ENCODE assay signal across 33 cellular contexts in genomic region chr3:130310109-130310508, GRCh38. TPM values are rescaled to one million over a fixed set of nuclear protein-coding genes. Genes with fewer than 3 reads are reported as not detected.
"Had no signal": no experiment of that assay in that cellular context is flagged by ENCODE, and none has a peak within 500 bp of the region (broad histone marks: within the 10 kb centered on the region; RNA-seq: fewer than 3 reads in every experiment).

No MANE protein-coding gene starts in this region.

- H3K36me3 Mint-ChIP-seq: natural killer cell; neural progenitor cell; stimulated activated memory B cell treated with anti-CD40 and anti-IgM and Interleukin-4, amounts not matched to agents 10 μg/mL and 1 μg/mL and 100 μg/mL, for 72 hours; type B pancreatic cell had no signal

- H3K9me3 ChIP-seq: ovary, psoas muscle, suprapubic skin, testis, tibial artery, transverse colon, upper lobe of right lung, uterus had no signal

- ATAC-seq: natural killer cell; psoas muscle; right cardiac atrium; sciatic nerve; stimulated activated memory B cell treated with anti-CD40 and anti-IgM and Interleukin-4, amounts not matched to agents 10 μg/mL and 1 μg/mL and 100 μg/mL, for 72 hours; stimulated activated naive CD8-positive, alpha-beta T cell treated with anti-CD3 and anti-CD28 coated beads, Interleukin-15, amount 100 ng/mL, for 72 hours; stimulated activated naive CD8-positive, alpha-beta T cell treated with anti-CD3 and anti-CD28 coated beads, Interleukin-15, Interleukin-2, amounts not matched to agents 100 U/mL and 50 U/mL, for 24 hours; upper lobe of right lung had no signal

- H3K9ac ChIP-seq: neural progenitor cell, parathyroid adenoma had no signal

- H3K9me3 Mint-ChIP-seq: nephron; neural progenitor cell; stimulated activated memory B cell treated with anti-CD40 and anti-IgM and Interleukin-4, amounts not matched to agents 10 μg/mL and 1 μg/mL and 100 μg/mL, for 72 hours; stimulated activated naive CD8-positive, alpha-beta T cell treated with anti-CD3 and anti-CD28 coated beads, Interleukin-15, amount 100 ng/mL, for 72 hours; type B pancreatic cell had no signal

- H3K27ac Mint-ChIP-seq: natural killer cell; nephron; neural progenitor cell; progenitor cell of endocrine pancreas; stimulated activated memory B cell treated with anti-CD40 and anti-IgM and Interleukin-4, amounts not matched to agents 10 μg/mL and 1 μg/mL and 100 μg/mL, for 72 hours; stimulated activated naive CD8-positive, alpha-beta T cell treated with anti-CD3 and anti-CD28 coated beads, Interleukin-15, amount 100 ng/mL, for 72 hours; type B pancreatic cell had no signal

- H3K27me3 Mint-ChIP-seq: progenitor cell of endocrine pancreas had no signal

- H3K4me1 ChIP-seq: neural progenitor cell, parathyroid adenoma, psoas muscle, spleen, suprapubic skin, testis, tibial artery, transverse colon, upper lobe of right lung, uterus had no signal

- H2AFZ ChIP-seq: neural progenitor cell, parathyroid adenoma had no signal

- H3K4me3 Mint-ChIP-seq: natural killer cell; nephron; neural progenitor cell; stimulated activated memory B cell treated with anti-CD40 and anti-IgM and Interleukin-4, amounts not matched to agents 10 μg/mL and 1 μg/mL and 100 μg/mL, for 72 hours; stimulated activated naive CD8-positive, alpha-beta T cell treated with anti-CD3 and anti-CD28 coated beads, Interleukin-15, amount 100 ng/mL, for 72 hours; type B pancreatic cell had no signal

- H3K4me1 Mint-ChIP-seq: natural killer cell; nephron; neural progenitor cell; stimulated activated memory B cell treated with anti-CD40 and anti-IgM and Interleukin-4, amounts not matched to agents 10 μg/mL and 1 μg/mL and 100 μg/mL, for 72 hours; stimulated activated naive CD8-positive, alpha-beta T cell treated with anti-CD3 and anti-CD28 coated beads, Interleukin-15, amount 100 ng/mL, for 72 hours had no signal

- H3K4me3 ChIP-seq: neural progenitor cell, ovary, psoas muscle, skin epidermis, smooth muscle cell, spleen, suprapubic skin, testis, tibial artery, transverse colon, upper lobe of right lung, uterus had no signal

- DNase-seq: natural killer cell; occipital lobe; ovary; posterior cingulate gyrus; psoas muscle; right cardiac atrium; spleen; stimulated activated CD4-positive, alpha-beta T cell treated with anti-CD3 and anti-CD28 coated beads, Interleukin-12 subunit alpha, Interleukin-12 subunit beta, amount 100 ng/mL, for 4 hours; stimulated activated CD4-positive, alpha-beta T cell treated with anti-CD3 and anti-CD28 coated beads, Interleukin-1b, Interleukin-23, amount 100 ng/mL, for 48 hours; stimulated activated CD4-positive, alpha-beta T cell treated with anti-CD3 and anti-CD28 coated beads, Interleukin-4, amount 100 ng/mL, for 1 hour; stimulated activated CD4-positive, alpha-beta T cell treated with anti-CD3 and anti-CD28 coated beads, Interleukin-4, amount 100 ng/mL, for 4 hours; stimulated activated CD8-positive, alpha-beta memory T cell treated with anti-CD3 and anti-CD28 coated beads, Interleukin-4, amount 100 ng/mL, for 48 hours; stimulated activated naive CD4-positive, alpha-beta T cell; stimulated activated naive CD8-positive, alpha-beta T cell treated with anti-CD3 and anti-CD28 coated beads, Interleukin-15, amount 100 ng/mL, for 72 hours; stimulated activated naive CD8-positive, alpha-beta T cell treated with anti-CD3 and anti-CD28 coated beads, Interleukin-15, Interleukin-2, amounts not matched to agents 100 U/mL and 50 U/mL, for 24 hours; substantia nigra; testis; tibial artery; transverse colon; upper lobe of right lung; uterus had no signal

- H3K27me3 ChIP-seq: neural progenitor cell, ovary, testis, tibial artery, transverse colon, upper lobe of right lung, uterus had no signal

- H3K79me2 ChIP-seq: parathyroid adenoma had no signal

- H3K4me2 ChIP-seq: neural progenitor cell, smooth muscle cell had no signal

- H3K36me3 ChIP-seq: neural progenitor cell, ovary, spleen, suprapubic skin, tibial artery, transverse colon, upper lobe of right lung, uterus had no signal

- H3K27ac ChIP-seq: neural progenitor cell, ovary, parathyroid adenoma, psoas muscle, skin epidermis, spleen, suprapubic skin, testis, tibial artery, transverse colon, upper lobe of right lung, uterus had no signal

RNA-seq across cellular contexts. Expression of gene COL6A5, which starts 35.4 kb away (rescaled TPM):
- total RNA-seq: natural killer cell, osteoblast, progenitor cell of endocrine pancreas, psoas muscle, right cardiac atrium, sciatic nerve, transverse colon had no signal
- polyA plus RNA-seq: neural cell, psoas muscle, right cardiac atrium, smooth muscle cell, spleen had no signal
